ENCODE assay signal across 12 cellular contexts in the genomic region with DNA sequence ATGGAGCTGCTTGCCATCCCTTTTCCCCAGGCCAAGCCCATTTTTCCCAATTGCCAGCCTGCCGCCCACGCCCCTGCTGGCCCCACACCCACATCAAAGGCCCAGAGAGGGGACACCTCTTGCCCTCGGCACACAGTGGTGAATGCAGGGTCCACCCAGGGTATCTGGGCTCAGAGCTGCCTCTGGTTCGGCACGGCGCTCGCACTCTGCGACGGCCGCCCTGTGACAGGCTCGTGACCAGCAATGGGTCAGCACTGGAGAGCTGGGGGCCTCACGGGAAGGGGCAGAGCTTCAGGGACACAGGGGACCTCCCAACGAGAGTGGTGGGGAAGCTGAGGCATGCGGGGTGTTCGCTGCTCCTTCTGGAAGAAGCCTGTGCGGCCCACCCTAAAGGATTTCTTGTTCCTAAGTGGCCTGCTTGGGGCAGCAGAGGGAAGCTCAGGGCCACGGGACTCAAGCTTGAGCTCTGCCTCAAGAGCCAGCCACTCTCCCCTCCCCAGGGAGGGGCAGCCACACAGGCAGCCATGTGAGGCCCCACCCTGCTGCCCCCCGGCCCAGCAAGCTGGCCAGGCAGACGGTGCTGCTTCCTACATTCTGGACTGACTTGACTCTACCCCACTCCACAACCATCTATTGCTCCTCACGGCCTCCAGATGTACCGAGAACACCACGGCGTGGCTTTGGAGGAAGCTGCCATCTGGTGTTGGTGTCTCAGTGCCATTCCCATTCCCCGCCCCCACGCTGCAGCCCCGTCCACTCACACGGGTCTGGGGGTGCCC.
A peak's percentile ranks its signal among the peaks of the same experiment; 100 is the strongest.
DNase-seq lines count a peak whose midpoint lies in the region; TF ChIP-seq lines count a peak whose summit lies in the region.
"Had no signal": no experiment of that assay in that cellular context is flagged by ENCODE, and none has a peak within 500 bp of the region (broad histone marks: within the 10 kb centered on the region; RNA-seq: fewer than 3 reads in every experiment).

No MANE protein-coding gene starts in this region.

- no peak overlapping the region for H3K27ac ChIP-seq in osteoblast (ENCODE audit: low read depth, low read length)
- H3K27ac ChIP-seq: HL-60 had no signal

- no peaks in the 10 kb centered on the region for H3K4me1 Mint-ChIP-seq in CD14-positive monocyte
- H3K4me1 Mint-ChIP-seq in chondrocyte (ENCODE audit: low read depth), result peaks cover 4% of the 10 kb centered on the region

- no peak overlapping the region for H3K4me3 Mint-ChIP-seq in CD14-positive monocyte
- H3K4me3 Mint-ChIP-seq in chondrocyte (ENCODE audit: unreplicated experiment), result no peak overlapping the region
- H3K4me3 Mint-ChIP-seq: CD4-positive, alpha-beta memory T cell had no signal

- peaks cover 4 to 16% (median 11%) of the 10 kb centered on the region in 3 donors for H3K27me3 Mint-ChIP-seq in CD14-positive monocyte (ENCODE audit: low read depth in 3 of 3)
- peaks cover 36% of the 10 kb centered on the region for H3K27me3 Mint-ChIP-seq in chondrocyte (ENCODE audit: low read depth)
- H3K27me3 Mint-ChIP-seq: CD4-positive, alpha-beta memory T cell had no signal

- peaks cover 16% of the 10 kb centered on the region for H3K27me3 ChIP-seq in osteoblast (ENCODE audit: insufficient read depth, low read length)

- H3K36me3 ChIP-seq in osteoblast (ENCODE audit: insufficient read depth, low read length), result no peaks in the 10 kb centered on the region

- no peak overlapping the region for H3K4me2 ChIP-seq in osteoblast (ENCODE audit: insufficient read depth, low read length)

- H3K79me2 ChIP-seq in osteoblast (ENCODE audit: insufficient read depth, low read length), result no peaks in the 10 kb centered on the region

- no peaks in the 10 kb centered on the region for H3K36me3 Mint-ChIP-seq in CD14-positive monocyte
- peaks cover 2% of the 10 kb centered on the region for H3K36me3 Mint-ChIP-seq in chondrocyte (ENCODE audit: low read depth)
- H3K36me3 Mint-ChIP-seq: CD4-positive, alpha-beta memory T cell had no signal

- DNase-seq in NCI-H2171 treated with DMSO at 0.1 percent for 48 hours (lab: John Stamatoyannopoulos, UW) (peak; percentile 7), NCI-H2171 (lab: John Stamatoyannopoulos, UW) (no peak), CD14-positive monocyte (ENCODE audit: low spot score) (peak; percentile 34), chondrocyte (ENCODE audit: low spot score) (peak; percentile 81), osteoblast (ENCODE audit: insufficient read length, low spot score, missing footprints) (peak; percentile 18), NCI-H1694 treated with DMSO at 0.1 percent for 48 hours (lab: John Stamatoyannopoulos, UW) (no peak), activated T-cell treated with anti-CD3 and anti-CD28 coated beads for 4 hours (no peak), islet precursor cell (no peak)
- DNase-seq: 8988T; C1 segment of cervical spinal cord; CD4-positive, alpha-beta memory T cell had no signal

- TF ChIP-seq CTCF in CD14-positive monocyte (IDR thresholded peaks at IDR 0.05) (no peak), chondrocyte (IDR thresholded peaks at IDR 0.05) (no peak), osteoblast (IDR thresholded peaks at IDR 0.05; ENCODE audit: extremely low read depth, low read depth, low read length) (no peak)

- H3K4me1 ChIP-seq in osteoblast (ENCODE audit: insufficient read depth, low read length), result no peaks in the 10 kb centered on the region

- intact Hi-C loops in CD14-positive monocyte (cut with micrococcal nuclease), result no loop called here

- H3K4me3 ChIP-seq in osteoblast (ENCODE audit: insufficient read depth, low read length), result no peak overlapping the region

- no peaks in the 10 kb centered on the region for H3K9me3 ChIP-seq in osteoblast (ENCODE audit: low read depth, low read length)

- H3K27ac Mint-ChIP-seq in CD14-positive monocyte (no peak overlapping the region), chondrocyte (ENCODE audit: unreplicated experiment) (no peak overlapping the region)
- H3K27ac Mint-ChIP-seq: CD4-positive, alpha-beta memory T cell had no signal

- H3K9me3 Mint-ChIP-seq in CD14-positive monocyte, result no peaks in the 10 kb centered on the region
- no peaks in the 10 kb centered on the region for H3K9me3 Mint-ChIP-seq in chondrocyte (ENCODE audit: low read depth)
- H3K9me3 Mint-ChIP-seq: CD4-positive, alpha-beta memory T cell had no signal

- H2AFZ ChIP-seq in osteoblast (ENCODE audit: low read length), result no peak overlapping the region

- H4K20me1 ChIP-seq in osteoblast (ENCODE audit: insufficient read depth, low read length), result no peaks in the 10 kb centered on the region

Comparison
In these comparisons a context has a peak if more than half of its experiments do, and no peak if none do; other contexts are left out.
1. DNase-seq: peak in NCI-H2171 treated with DMSO at 0.1 percent for 48 hours (single experiment), CD14-positive monocyte (single experiment), chondrocyte (single experiment) and osteoblast (single experiment); none in NCI-H2171 (single experiment), NCI-H1694 treated with DMSO at 0.1 percent for 48 hours (single experiment), activated T-cell treated with anti-CD3 and anti-CD28 coated beads for 4 hours (single experiment) and islet precursor cell (single experiment).